ENCODE assay signal across 8 cellular contexts in the genomic region with DNA sequence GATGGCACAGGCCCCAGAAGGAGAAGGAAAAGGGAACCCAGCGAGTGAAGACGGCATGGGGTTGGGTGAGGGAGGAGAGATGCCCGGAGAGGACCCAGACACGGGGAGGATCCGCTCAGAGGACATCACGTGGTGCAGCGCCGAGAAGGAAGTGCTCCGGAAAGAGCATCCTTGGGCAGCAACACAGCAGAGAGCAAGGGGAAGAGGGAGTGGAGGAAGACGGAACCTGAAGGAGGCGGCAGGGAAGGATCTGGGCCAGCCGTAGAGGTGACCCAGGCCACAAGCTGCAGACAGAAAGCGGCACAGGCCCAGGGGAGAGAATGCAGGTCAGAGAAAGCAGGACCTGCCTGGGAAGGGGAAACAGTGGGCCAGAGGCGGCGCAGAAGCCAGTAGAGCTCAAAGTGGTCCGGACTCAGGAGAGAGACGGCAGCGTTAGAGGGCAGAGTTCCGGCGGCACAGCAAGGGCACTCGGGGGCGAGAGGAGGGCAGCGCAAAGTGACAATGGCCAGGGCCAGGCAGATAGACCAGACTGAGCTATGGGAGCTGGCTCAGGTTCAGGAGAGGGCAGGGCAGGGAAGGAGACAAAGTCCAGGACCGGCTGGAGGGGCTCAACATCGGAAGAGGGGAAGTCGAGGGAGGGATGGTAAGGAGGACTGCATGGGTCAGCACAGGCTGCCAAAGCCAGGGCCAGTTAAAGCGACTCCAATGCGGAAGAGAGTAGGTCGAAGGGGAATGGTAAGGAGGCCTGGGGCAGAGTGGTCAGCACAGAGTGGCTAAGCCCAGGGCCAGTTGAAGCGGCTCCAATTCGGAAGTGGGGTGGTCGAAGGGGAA. TPM values are rescaled to one million over a fixed set of nuclear protein-coding genes. Genes with fewer than 3 reads are reported as not detected.
DNase-seq lines count a peak whose midpoint lies in the region; ATAC-seq and TF ChIP-seq lines count a peak whose summit lies in the region.

No MANE protein-coding gene starts in this region.

- peak overlapping the region; percentile 80 for H3K4me2 ChIP-seq in SU-DHL-6 (ENCODE audit: low read depth, low read length, poor library complexity, severe bottlenecking)

- no peaks in the 10 kb centered on the region; the same call in 1 of the 2 replicates for H4K20me1 ChIP-seq in SU-DHL-6 (ENCODE audit: low read depth, low read length)

- no peaks in the 10 kb centered on the region for H3K27me3 ChIP-seq in SU-DHL-6 (ENCODE audit: low read length)
- no peaks in the 10 kb centered on the region for H3K27me3 ChIP-seq in psoas muscle (ENCODE audit: insufficient read depth in 3 of 3, low read length in 2 of 3)

- H3K36me3 ChIP-seq in SU-DHL-6 (ENCODE audit: low read length), result no peaks in the 10 kb centered on the region
- H3K36me3 ChIP-seq in psoas muscle (ENCODE audit: insufficient read depth in 1 of 2, low read depth in 1 of 2), result peaks cover 0 to 3% of the 10 kb centered on the region in 2 donors

- peaks cover 16% of the 10 kb centered on the region for H3F3A ChIP-seq in SU-DHL-6 (ENCODE audit: insufficient read depth)

- peaks cover 54% of the 10 kb centered on the region for H3K79me2 ChIP-seq in SU-DHL-6 (ENCODE audit: insufficient read depth, low read length)

- no peaks in the 10 kb centered on the region for H3K9me2 ChIP-seq in SU-DHL-6 (replicated peaks; ENCODE audit: insufficient read depth, low read length)

- DNase-seq in COLO668 (lab: John Stamatoyannopoulos, UW; ENCODE audit: unreplicated experiment) (peak; percentile 31), HFF-Myc (ENCODE audit: extremely low read depth, low read depth) (no peak), astrocyte of the hippocampus (ENCODE audit: low read depth, low spot score) (peak; percentile 68), hepatic stellate cell (ENCODE audit: low spot score) (peak; percentile 87), psoas muscle (peak; percentile 65 to 80), SHP77 treated with DMSO at 0.1 percent for 48 hours (lab: John Stamatoyannopoulos, UW) (no peak)

- no peak overlapping the region for H2AFZ ChIP-seq in SU-DHL-6 (ENCODE audit: low read depth, low read length, severe bottlenecking)

- peaks cover 15% of the 10 kb centered on the region for H3K4me1 ChIP-seq in psoas muscle

- no peak for TF ChIP-seq CTCF in HFF-Myc (IDR thresholded peaks at IDR 0.05; ENCODE audit: low read depth, low read length, missing control alignments)
- no peak for TF ChIP-seq CTCF in SU-DHL-6 (IDR thresholded peaks at IDR 0.05; ENCODE audit: insufficient read depth, low read length, poor library complexity, severe bottlenecking)
- TF ChIP-seq CTCF in psoas muscle (IDR thresholded peaks at IDR 0.05), result no peak

- H3K9me3 ChIP-seq in SU-DHL-6 (ENCODE audit: insufficient read depth, low read length) (no peaks in the 10 kb centered on the region), psoas muscle (no peaks in the 10 kb centered on the region)

- H3K9ac ChIP-seq in SU-DHL-6 (ENCODE audit: low read length), result peak overlapping the region; percentile 94

- ATAC-seq in psoas muscle (peak in 2 of 4 donors; percentile 0 to 7), HG03175 (IDR thresholded peaks at IDR 0.05; ENCODE audit: unreplicated experiment) (no peak)

- intact Hi-C loops in psoas muscle (cut with DNase I), result no loop called here

- H3K27ac ChIP-seq in SU-DHL-6 (ENCODE audit: low read depth, low read length) (peak overlapping the region; percentile 91), psoas muscle (peak overlapping the region; percentile 83)

- WGBS in psoas muscle, 3 donors, result 2 to 4% (median 3%) methylated on average over 32 of the region's 32 CpGs

- H3K4me3 ChIP-seq in HFF-Myc (replicated peaks; ENCODE audit: low read depth, low read length), result peak overlapping the region; percentile 96
- peak overlapping the region; percentile 93 for H3K4me3 ChIP-seq in SU-DHL-6 (ENCODE audit: insufficient read depth, low read length, poor library complexity, severe bottlenecking)
- peak overlapping the region; percentile 89 for H3K4me3 ChIP-seq in psoas muscle

RNA-seq across cellular contexts. Expression of a gene that starts 1.0 kb away (rescaled TPM):
- 10 to 100 TPM; 20.5 to 35.3 (median 24.8) TPM for total RNA-seq in psoas muscle
- polyA plus RNA-seq in psoas muscle, result 10 to 100 TPM; 28.5 to 59.1 (median 44.4) TPM

RNA-seq across cellular contexts. Expression of a gene that starts 32.6 kb away (rescaled TPM):
- total RNA-seq in psoas muscle, result 1,000 to 10,000 TPM; 7,142 to 9,723 (median 8,305) TPM
- polyA plus RNA-seq in psoas muscle, result over 10,000 TPM in 2 of 3 donors, 1,000 to 10,000 TPM in 1; 4,522 to 12,694 (median 10,175) TPM

RNA-seq across cellular contexts. Expression of a gene that starts 40.8 kb away (rescaled TPM):
- 1 to 10 TPM in 2 of 4 donors, under 1 TPM in 2; 0.53 to 2.5 (median 0.93) TPM for total RNA-seq in psoas muscle
- polyA plus RNA-seq in psoas muscle, result 1 to 10 TPM in 2 of 3 donors, under 1 TPM in 1; 0.97 to 1.9 (median 1.4) TPM

RNA-seq across cellular contexts. Expression of a gene that starts 41.1 kb away (rescaled TPM):
- 10 to 100 TPM in 1 of 4 donors, 1 to 10 TPM in 3; 5.0 to 16.2 (median 7.4) TPM for total RNA-seq in psoas muscle
- 10 to 100 TPM; 13.4 to 17.4 (median 15.2) TPM for polyA plus RNA-seq in psoas muscle

RNA-seq across cellular contexts. Expression of a gene that starts 50.0 kb away (rescaled TPM):
- not detected for total RNA-seq in psoas muscle
- polyA plus RNA-seq in psoas muscle, result under 1 TPM; 0.06 to 0.47 (median 0.34) TPM

Comparison
In these comparisons a context has a peak if more than half of its experiments do, and no peak if none do; other contexts are left out.
1. DNase-seq: peak in COLO668 (single experiment), astrocyte of the hippocampus (single experiment), hepatic stellate cell (single experiment) and psoas muscle (2 of 2); none in HFF-Myc (single experiment) and SHP77 treated with DMSO at 0.1 percent for 48 hours (single experiment).
2. Peak in every context shown above with its lines, with median percentiles within 50 percentile points of each other: H3K4me3 ChIP-seq.